In genomic region chr21:39932335-39932734, GRCh38 we compare ENCODE assay signal across 35 cellular contexts.
"Had no signal": no experiment of that assay in that cellular context is flagged by ENCODE, and none has a peak within 500 bp of the region (broad histone marks: within the 10 kb centered on the region; RNA-seq: fewer than 3 reads in every experiment).

No MANE protein-coding gene starts in this region.

- H3K4me3 ChIP-seq: MG63 had no signal

- H3K27ac ChIP-seq: KMS-11 had no signal

- DNase-seq: Karpas-422, Kasumi-1, MG63, MV-4-11, NCI-H1048, NCI-H1092, NCI-H1092 treated with DMSO at 0.1 percent for 48 hours, NCI-H1105, NCI-H1105 treated with DMSO at 0.1 percent for 48 hours, NCI-H1417, NCI-H1417 treated with DMSO at 0.1 percent for 48 hours, NCI-H1436, NCI-H1436 treated with DMSO at 0.1 percent for 48 hours, NCI-H146, NCI-H1694, NCI-H1694 treated with DMSO at 0.1 percent for 48 hours, NCI-H187, NCI-H187 treated with DMSO at 0.1 percent for 48 hours, NCI-H1930, NCI-H2029, NCI-H2029 treated with DMSO at 0.1 percent for 48 hours, NCI-H2081, NCI-H2081 treated with DMSO at 0.1 percent for 48 hours, NCI-H2107, NCI-H2171, NCI-H2171 treated with DMSO at 0.1 percent for 48 hours, NCI-H2227 treated with DMSO at 0.1 percent for 48 hours, NCI-H226, NCI-H345, NCI-H446, NCI-H446 treated with DMSO at 0.1 percent for 48 hours, NCI-H510A, NCI-H510A treated with DMSO at 0.1 percent for 48 hours, NCI-H524 had no signal

- H3K4me2 ChIP-seq: KMS-11 had no signal

- H3K9ac ChIP-seq: KMS-11 had no signal

- H3K36me3 ChIP-seq: MG63 had no signal

- H3K9me3 ChIP-seq: MG63 had no signal
